ENCODE assay signal across 2 cellular contexts in the genomic region with DNA sequence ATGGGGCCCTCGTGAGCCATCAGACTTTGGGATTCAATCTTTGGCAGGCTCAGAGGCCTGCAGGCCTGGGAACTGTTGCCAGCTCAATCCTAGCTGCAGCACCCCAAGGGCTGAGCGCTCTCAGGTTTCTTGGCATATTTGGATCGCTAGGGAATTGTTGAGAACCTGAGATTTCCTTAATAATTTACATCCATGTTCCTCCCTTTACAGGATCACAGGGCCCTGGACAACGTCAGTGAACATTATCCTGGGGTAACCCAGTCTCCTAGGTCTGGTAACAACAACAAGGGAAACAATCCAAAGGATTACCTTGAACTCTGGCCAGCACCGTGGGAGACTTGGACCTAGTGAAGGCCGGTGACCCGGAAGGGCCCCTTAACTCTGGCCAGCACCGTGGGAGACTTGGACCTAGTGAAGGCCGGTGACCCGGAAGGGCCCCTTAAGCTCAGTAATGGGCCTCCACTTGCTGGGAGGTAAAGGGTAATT.
A peak's percentile ranks its signal among the peaks of the same experiment; 100 is the strongest.
TF ChIP-seq lines count a peak whose summit lies in the region.

No MANE protein-coding gene starts in this region.

TF ChIP-seq in HEK293, 187 proteins besides CTCF, POLR2A, EP300 and RAD21:
- TF ChIP-seq WT1 (tag by site-specific recombination; IDR thresholded peaks at IDR 0.05) (no peak), GLIS1 (tag by site-specific recombination; IDR thresholded peaks at IDR 0.05) (peak; percentile 70)

TF ChIP-seq in WTC11, 78 proteins besides CTCF, POLR2A, EP300 and RAD21:
- TF ChIP-seq, protein P1, sequence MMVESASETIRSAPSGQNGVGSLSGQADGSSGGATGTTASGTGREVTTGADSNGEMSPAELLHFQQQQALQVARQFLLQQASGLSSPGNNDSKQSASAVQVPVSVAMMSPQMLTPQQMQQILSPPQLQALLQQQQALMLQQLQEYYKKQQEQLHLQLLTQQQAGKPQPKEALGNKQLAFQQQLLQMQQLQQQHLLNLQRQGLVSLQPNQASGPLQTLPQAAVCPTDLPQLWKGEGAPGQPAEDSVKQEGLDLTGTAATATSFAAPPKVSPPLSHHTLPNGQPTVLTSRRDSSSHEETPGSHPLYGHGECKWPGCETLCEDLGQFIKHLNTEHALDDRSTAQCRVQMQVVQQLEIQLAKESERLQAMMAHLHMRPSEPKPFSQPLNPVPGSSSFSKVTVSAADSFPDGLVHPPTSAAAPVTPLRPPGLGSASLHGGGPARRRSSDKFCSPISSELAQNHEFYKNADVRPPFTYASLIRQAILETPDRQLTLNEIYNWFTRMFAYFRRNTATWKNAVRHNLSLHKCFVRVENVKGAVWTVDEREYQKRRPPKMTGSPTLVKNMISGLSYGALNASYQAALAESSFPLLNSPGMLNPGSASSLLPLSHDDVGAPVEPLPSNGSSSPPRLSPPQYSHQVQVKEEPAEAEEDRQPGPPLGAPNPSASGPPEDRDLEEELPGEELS (CRISPR knock-in tag; IDR thresholded peaks at IDR 0.05) = no peak
- no peak for TF ChIP-seq TP53 (CRISPR knock-in tag; IDR thresholded peaks at IDR 0.05)
- TF ChIP-seq TEAD4 (CRISPR knock-in tag; IDR thresholded peaks at IDR 0.05) = no peak
- TF ChIP-seq ZBTB21 (CRISPR knock-in tag; IDR thresholded peaks at IDR 0.05; ENCODE audit: borderline replicate concordance) = no peak
- TF ChIP-seq FOXK1 (CRISPR knock-in tag; IDR thresholded peaks at IDR 0.05) = no peak
- TF ChIP-seq SP1 (CRISPR knock-in tag; conservative IDR thresholded peaks at IDR 0.05) = no peak
- no peak for TF ChIP-seq GTF2I (CRISPR knock-in tag; conservative IDR thresholded peaks at IDR 0.05)
- TF ChIP-seq, protein P2, sequence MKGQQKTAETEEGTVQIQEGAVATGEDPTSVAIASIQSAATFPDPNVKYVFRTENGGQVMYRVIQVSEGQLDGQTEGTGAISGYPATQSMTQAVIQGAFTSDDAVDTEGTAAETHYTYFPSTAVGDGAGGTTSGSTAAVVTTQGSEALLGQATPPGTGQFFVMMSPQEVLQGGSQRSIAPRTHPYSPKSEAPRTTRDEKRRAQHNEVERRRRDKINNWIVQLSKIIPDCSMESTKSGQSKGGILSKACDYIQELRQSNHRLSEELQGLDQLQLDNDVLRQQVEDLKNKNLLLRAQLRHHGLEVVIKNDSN (CRISPR knock-in tag; IDR thresholded peaks at IDR 0.05) = no peak
- TF ChIP-seq ELF4 (CRISPR knock-in tag; IDR thresholded peaks at IDR 0.05; ENCODE audit: low read depth) = no peak
- no peak for TF ChIP-seq OVOL2 (CRISPR knock-in tag; IDR thresholded peaks at IDR 0.05; ENCODE audit: borderline replicate concordance)
- TF ChIP-seq, protein P3, sequence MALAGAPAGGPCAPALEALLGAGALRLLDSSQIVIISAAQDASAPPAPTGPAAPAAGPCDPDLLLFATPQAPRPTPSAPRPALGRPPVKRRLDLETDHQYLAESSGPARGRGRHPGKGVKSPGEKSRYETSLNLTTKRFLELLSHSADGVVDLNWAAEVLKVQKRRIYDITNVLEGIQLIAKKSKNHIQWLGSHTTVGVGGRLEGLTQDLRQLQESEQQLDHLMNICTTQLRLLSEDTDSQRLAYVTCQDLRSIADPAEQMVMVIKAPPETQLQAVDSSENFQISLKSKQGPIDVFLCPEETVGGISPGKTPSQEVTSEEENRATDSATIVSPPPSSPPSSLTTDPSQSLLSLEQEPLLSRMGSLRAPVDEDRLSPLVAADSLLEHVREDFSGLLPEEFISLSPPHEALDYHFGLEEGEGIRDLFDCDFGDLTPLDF (CRISPR knock-in tag; IDR thresholded peaks at IDR 0.05) = no peak
- no peak for TF ChIP-seq MXD4 (CRISPR knock-in tag; IDR thresholded peaks at IDR 0.05; ENCODE audit: borderline replicate concordance)
- TF ChIP-seq ZNF512 (CRISPR knock-in tag; IDR thresholded peaks at IDR 0.05; ENCODE audit: borderline replicate concordance) = no peak
